ENCODE assay signal across 8 cellular contexts in the genomic region with DNA sequence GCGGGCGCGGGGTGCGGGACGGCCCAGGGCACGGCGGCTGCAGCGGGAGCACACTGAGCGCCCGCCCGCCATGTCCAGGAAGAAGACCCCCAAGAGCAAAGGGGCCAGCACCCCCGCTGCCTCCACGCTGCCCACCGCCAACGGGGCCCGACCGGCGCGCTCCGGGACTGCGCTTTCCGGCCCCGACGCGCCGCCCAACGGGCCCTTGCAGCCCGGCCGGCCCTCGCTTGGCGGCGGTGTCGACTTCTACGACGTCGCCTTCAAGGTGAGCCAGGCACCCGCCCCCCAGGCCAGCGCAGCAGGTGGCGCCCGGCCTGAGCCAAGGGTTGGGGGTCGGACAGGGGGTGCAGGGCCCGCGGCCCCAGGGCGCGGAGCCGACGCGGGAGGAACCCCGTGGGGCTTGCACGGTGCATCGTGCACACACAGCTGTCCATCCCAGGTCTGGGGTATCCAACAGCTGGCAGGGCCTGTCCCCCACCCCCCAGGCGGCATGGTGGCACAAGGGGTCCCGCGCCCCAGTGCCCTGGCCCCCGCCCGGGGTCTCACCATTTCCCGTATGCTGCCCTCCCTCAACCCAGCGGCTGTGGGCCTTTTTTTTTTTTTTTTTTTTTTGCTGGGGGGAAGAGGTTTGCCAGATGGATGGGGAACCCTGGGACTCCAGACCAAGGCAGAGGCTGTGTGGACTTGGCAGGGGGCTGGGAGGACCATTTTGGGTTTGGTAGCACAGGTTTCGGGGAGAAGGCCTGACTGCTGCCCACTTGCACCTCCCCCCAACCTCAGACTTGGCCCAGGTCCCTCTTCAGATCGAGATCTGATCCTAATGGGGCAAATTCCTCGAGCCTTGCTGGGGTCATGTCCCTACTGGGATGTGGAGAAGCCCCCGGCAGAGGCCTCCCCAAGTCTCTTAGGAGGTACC. TPM values are rescaled to one million over a fixed set of nuclear protein-coding genes. Genes with fewer than 3 reads are reported as not detected.
DNase-seq lines count a peak whose midpoint lies in the region; ATAC-seq and TF ChIP-seq lines count a peak whose summit lies in the region.

No MANE protein-coding gene starts in this region.

- H3K4me3 Mint-ChIP-seq in endothelial cell (ENCODE audit: unreplicated experiment): peak overlapping the region; percentile 65

- no peak for ATAC-seq in RWPE2 (ENCODE audit: low read depth)

- WGBS in prostate gland: 4% methylated on average over 28 of the region's 62 CpGs

- no peaks in the 10 kb centered on the region for H3K9me3 Mint-ChIP-seq in endothelial cell (ENCODE audit: unreplicated experiment)

- no peak for TF ChIP-seq POLR2A in prostate gland (IDR thresholded peaks at IDR 0.05)

- peaks cover 13% of the 10 kb centered on the region for H3K27me3 Mint-ChIP-seq in endothelial cell (ENCODE audit: unreplicated experiment)

- H3K36me3 Mint-ChIP-seq in endothelial cell (ENCODE audit: low read depth, unreplicated experiment): no peaks in the 10 kb centered on the region

- H3K27ac ChIP-seq in RWPE2 (ENCODE audit: poor library complexity, severe bottlenecking) (peak overlapping the region; percentile 93), prostate gland (peak overlapping the region in 1 of 2 donors; percentile 57)

- TF ChIP-seq CTCF in RWPE2 (IDR thresholded peaks at IDR 0.05; ENCODE audit: poor library complexity, severe bottlenecking) (peak; percentile 19), endothelial cell (IDR thresholded peaks at IDR 0.05; ENCODE audit: unreplicated experiment) (no peak), prostate gland (IDR thresholded peaks at IDR 0.05) (peak in 2 of 4 experiments; percentile 27 to 49)

- intact Hi-C loops in prostate gland (cut with DNase I): no loop called here

- H3K4me3 ChIP-seq in RWPE2 (ENCODE audit: severe bottlenecking) (peak overlapping the region; percentile 40), prostate gland (peak overlapping the region; percentile 32 to 46)

- H3K27ac Mint-ChIP-seq in endothelial cell (ENCODE audit: unreplicated experiment): no peak overlapping the region

- H3K27me3 ChIP-seq in RWPE2 (ENCODE audit: insufficient read depth, poor library complexity, severe bottlenecking): no peaks in the 10 kb centered on the region
- H3K27me3 ChIP-seq in prostate gland (replicated peaks; ENCODE audit: insufficient read depth): no peaks in the 10 kb centered on the region

- peaks cover 27% of the 10 kb centered on the region for H3K36me3 ChIP-seq in RWPE2 (ENCODE audit: low read depth)
- no peaks in the 10 kb centered on the region for H3K36me3 ChIP-seq in prostate gland

- DNase-seq in activated T-cell treated with anti-CD3 and anti-CD28 coated beads, Interleukin-2, amount 50 U/mL, for 1 hour: peak; percentile 39
- no peak for DNase-seq in activated T-cell treated with anti-CD3 and anti-CD28 coated beads for 4 hours
- DNase-seq in RWPE2 (ENCODE audit: low spot score): peak; percentile 57
- no peak for DNase-seq in endothelial cell (ENCODE audit: low spot score)
- no peak for DNase-seq in prostate gland (ENCODE audit: low spot score)
- no peak for DNase-seq in NCI-H2029 treated with DMSO at 0.1 percent for 48 hours (lab: John Stamatoyannopoulos, UW)
- no peak for DNase-seq in SIG-M5 treated with dmso at 0.1 percent for 504 hours (lab: John Stamatoyannopoulos, UW; ENCODE audit: unreplicated experiment)
- no peak for DNase-seq in HuH-7.5 (ENCODE audit: low spot score)

- no peaks in the 10 kb centered on the region for H3K9me3 ChIP-seq in RWPE2 (ENCODE audit: severe bottlenecking)
- H3K9me3 ChIP-seq in prostate gland: no peaks in the 10 kb centered on the region

- H3K4me1 Mint-ChIP-seq in endothelial cell (ENCODE audit: unreplicated experiment): peaks cover 9% of the 10 kb centered on the region

- H3K4me1 ChIP-seq in RWPE2 (ENCODE audit: insufficient read depth, poor library complexity, severe bottlenecking) (peaks cover 18% of the 10 kb centered on the region), prostate gland (replicated peaks) (peaks cover 36% of the 10 kb centered on the region)

RNA-seq across cellular contexts. Expression of a gene that starts 0.5 kb away (rescaled TPM):
- total RNA-seq in endothelial cell (ENCODE audit: unreplicated experiment): 1.9 TPM
- total RNA-seq in prostate gland: 1 to 10 TPM; 1.8 to 5.1 TPM

RNA-seq across cellular contexts. Expression of a gene that starts 6.6 kb away (rescaled TPM):
- total RNA-seq in endothelial cell (ENCODE audit: unreplicated experiment) (190 TPM), prostate gland (10 to 100 TPM; 40.0 to 51.5 TPM)

RNA-seq across cellular contexts. Expression of a gene that starts 13.3 kb away (rescaled TPM):
- total RNA-seq in endothelial cell (ENCODE audit: unreplicated experiment): 70.0 TPM
- total RNA-seq in prostate gland: 100 to 1,000 TPM; 205 to 349 TPM

RNA-seq across cellular contexts. Expression of a gene that starts 47.4 kb away (rescaled TPM):
- total RNA-seq in endothelial cell (ENCODE audit: unreplicated experiment) (2.4 TPM), prostate gland (1 to 10 TPM in 1 of 2 donors, under 1 TPM in 1; 0.77 to 5.3 TPM)

RNA-seq across cellular contexts. Expression of a gene that starts 56.3 kb away (rescaled TPM):
- total RNA-seq in endothelial cell (ENCODE audit: unreplicated experiment) (35.4 TPM), prostate gland (100 to 1,000 TPM in 1 of 2 donors, 10 to 100 TPM in 1; 55.9 to 110 TPM)

Comparison
In these comparisons a context has a peak if more than half of its experiments do, and no peak if none do; other contexts are left out.
1. DNase-seq: peak in activated T-cell treated with anti-CD3 and anti-CD28 coated beads, Interleukin-2, amount 50 U/mL, for 1 hour (single experiment) and RWPE2 (single experiment); none in activated T-cell treated with anti-CD3 and anti-CD28 coated beads for 4 hours (single experiment), endothelial cell (single experiment), prostate gland (single experiment), NCI-H2029 treated with DMSO at 0.1 percent for 48 hours (single experiment), SIG-M5 treated with dmso at 0.1 percent for 504 hours (single experiment) and HuH-7.5 (single experiment).